ENCODE assay signal across 15 cellular contexts in genomic region chr14:63276016-63276415, GRCh38. TPM values are rescaled to one million over a fixed set of nuclear protein-coding genes. Genes with fewer than 3 reads are reported as not detected.
A peak's percentile ranks its signal among the peaks of the same experiment; 100 is the strongest.
DNase-seq lines count a peak whose midpoint lies in the region; FAIRE-seq and TF ChIP-seq lines count a peak whose summit lies in the region.
"Had no signal": no experiment of that assay in that cellular context is flagged by ENCODE, and none has a peak within 500 bp of the region (broad histone marks: within the 10 kb centered on the region; RNA-seq: fewer than 3 reads in every experiment).

No MANE protein-coding gene starts in this region.

- FAIRE-seq in GM12891 (lab: Jason Lieb, UNC), result no peak
- FAIRE-seq: RCC 7860 had no signal

- no peak for TF ChIP-seq POLR2A in GM12891 (IDR thresholded peaks at IDR 0.05; ENCODE audit: low read depth, low read length)

- DNase-seq in DMS153 (lab: John Stamatoyannopoulos, UW) (peak; percentile 76), DMS153 treated with DMSO at 0.1 percent for 48 hours (lab: John Stamatoyannopoulos, UW; ENCODE audit: unreplicated experiment) (no peak), NCI-H748 (lab: John Stamatoyannopoulos, UW; ENCODE audit: unreplicated experiment) (peak; percentile 99), NCI-H748 treated with DMSO at 0.1 percent for 48 hours (lab: John Stamatoyannopoulos, UW) (no peak), NCI-H510A (lab: John Stamatoyannopoulos, UW) (peak; percentile 29), left kidney (ENCODE audit: low read depth, low spot score) (peak; percentile 23), GM12891 (ENCODE audit: insufficient read length, low spot score) (no peak), epidermal melanocyte (ENCODE audit: insufficient read length, low spot score) (no peak)
- DNase-seq: DMS 273 treated with DMSO at 0.1 percent for 48 hours, GOT3, NCI-H1048, T-helper 17 cell had no signal

TF ChIP-seq in GM12891, 5 proteins besides CTCF, POLR2A, EP300 and RAD21:
- TF ChIP-seq POLR2AphosphoS5 (IDR thresholded peaks at IDR 0.05; ENCODE audit: low read depth, low read length) (no peak), POU2F2 (IDR thresholded peaks at IDR 0.05; ENCODE audit: low read depth, low read length) (no peak), TAF1 (IDR thresholded peaks at IDR 0.05; ENCODE audit: low read depth, low read length) (no peak), SPI1 (IDR thresholded peaks at IDR 0.05; ENCODE audit: low read depth, low read length) (no peak), PAX5 (IDR thresholded peaks at IDR 0.05; ENCODE audit: insufficient read depth, low read length, severe bottlenecking) (no peak)
TF ChIP-seq in GM12891: peak in this region for 0.

RNA-seq across cellular contexts. Expression of gene GPHB5, which starts 42.7 kb away (rescaled TPM):
- not detected for polyA plus RNA-seq in GM12891 (2012; ENCODE audit: low read depth, missing spikeins)
- polyA plus RNA-seq: CD14-positive monocyte, IgD-negative memory B cell had no signal

Comparison
In these comparisons a context has a peak if more than half of its experiments do, and no peak if none do; other contexts are left out.
1. DNase-seq: peak in DMS153 (single experiment), NCI-H748 (single experiment), NCI-H510A (single experiment) and left kidney (single experiment); none in DMS153 treated with DMSO at 0.1 percent for 48 hours (single experiment), NCI-H748 treated with DMSO at 0.1 percent for 48 hours (single experiment), GM12891 (single experiment) and epidermal melanocyte (single experiment).